8 cellular contexts compared by ENCODE assay signal in genomic region chr15:25849431-25849921, GRCh38. TPM values are rescaled to one million over a fixed set of nuclear protein-coding genes. Genes with fewer than 3 reads are reported as not detected.
DNase-seq lines count a peak whose midpoint lies in the region; ATAC-seq and TF ChIP-seq lines count a peak whose summit lies in the region.

No MANE protein-coding gene starts in this region.

- H4K20me1 ChIP-seq in OCI-LY7 (ENCODE audit: insufficient read depth, low read length) (no peaks in the 10 kb centered on the region), neural cell (ENCODE audit: insufficient read depth) (no peaks in the 10 kb centered on the region)

- no peaks in the 10 kb centered on the region for H3F3A ChIP-seq in neural cell (ENCODE audit: insufficient read depth, low read length, poor library complexity, severe bottlenecking)

- no peaks in the 10 kb centered on the region for H3K36me3 ChIP-seq in CD4-positive, alpha-beta memory T cell (ENCODE audit: insufficient read depth, low read length)
- H3K36me3 ChIP-seq in OCI-LY7 (ENCODE audit: insufficient read depth, low read length) (no peaks in the 10 kb centered on the region), neural cell (ENCODE audit: insufficient read depth, low read length) (no peaks in the 10 kb centered on the region)

- peaks cover 71 to 93% (median 83%) of the 10 kb centered on the region in 4 donors for H3K4me1 Mint-ChIP-seq in CD4-positive, alpha-beta memory T cell

- peaks cover 5 to 8% of the 10 kb centered on the region in 2 donors for H3K36me3 Mint-ChIP-seq in CD4-positive, alpha-beta memory T cell

- H3K4me3 Mint-ChIP-seq in CD4-positive, alpha-beta memory T cell, result peak overlapping the region; percentile 91 to 98 (median 96)

- H2AFZ ChIP-seq in OCI-LY7 (ENCODE audit: low read length) (peak overlapping the region; percentile 88; the same call in 1 of the 2 replicates), neural cell (ENCODE audit: low read depth, low read length) (no peak overlapping the region)

- H3K9me3 Mint-ChIP-seq in CD4-positive, alpha-beta memory T cell, result peaks cover 0 to 2% (median 0%) of the 10 kb centered on the region in 8 donors

- peak in 2 of 5 donors; percentile 17 to 60 for DNase-seq in CD4-positive, alpha-beta memory T cell
- DNase-seq in OCI-LY7 (ENCODE audit: low spot score), result no peak
- no peak for DNase-seq in epithelial cell of proximal tubule (ENCODE audit: low read depth)
- DNase-seq in ureter (ENCODE audit: low spot score), result no peak

- peak overlapping the region; percentile 96 to 99 (median 98) for H3K27ac Mint-ChIP-seq in CD4-positive, alpha-beta memory T cell

- BruUV-seq in OCI-LY7 (replicated peaks; lab: Mats Ljungman, UMichigan), result no TSS peak

- no peaks in the 10 kb centered on the region for H3K9me2 ChIP-seq in OCI-LY7 (ENCODE audit: insufficient read depth, low read length)
- no peaks in the 10 kb centered on the region for H3K9me2 ChIP-seq in neural cell (ENCODE audit: insufficient read depth, low read length)

- H3K9ac ChIP-seq in neural cell (ENCODE audit: low read length), result no peak overlapping the region

- no peaks in the 10 kb centered on the region for H3K27me3 ChIP-seq in CD4-positive, alpha-beta memory T cell (ENCODE audit: insufficient read depth, low read length)
- no peaks in the 10 kb centered on the region for H3K27me3 ChIP-seq in neural cell (ENCODE audit: insufficient read depth, low read depth, low read length)

- H3K4me3 ChIP-seq in CD4-positive, alpha-beta memory T cell (ENCODE audit: low read length in 2 of 2), result peak overlapping the region in 1 of 2 donors; percentile 69
- H3K4me3 ChIP-seq in OCI-LY7 (ENCODE audit: low read depth, low read length, poor library complexity, severe bottlenecking) (no peak overlapping the region), epithelial cell of proximal tubule (ENCODE audit: low read depth, low read length) (peak overlapping the region; percentile 61), neural cell (ENCODE audit: low read length) (no peak overlapping the region)

- TF ChIP-seq EP300 in neural cell (conservative IDR thresholded peaks at IDR 0.05; ENCODE audit: poor library complexity, severe bottlenecking), result no peak

- no peaks in the 10 kb centered on the region for H3K27me3 Mint-ChIP-seq in CD4-positive, alpha-beta memory T cell

- ATAC-seq in HG02884 (IDR thresholded peaks at IDR 0.05; ENCODE audit: unreplicated experiment) (no peak), HG03175 (IDR thresholded peaks at IDR 0.05; ENCODE audit: unreplicated experiment) (no peak), HG03571 (IDR thresholded peaks at IDR 0.05; ENCODE audit: unreplicated experiment) (no peak)

- H3K27ac ChIP-seq in CD4-positive, alpha-beta memory T cell (ENCODE audit: low read depth, low read length), result peak overlapping the region; percentile 82
- H3K27ac ChIP-seq in OCI-LY7 (ENCODE audit: low read depth, low read length, poor library complexity, severe bottlenecking), result no peak overlapping the region
- H3K27ac ChIP-seq in neural cell (ENCODE audit: low read length), result no peak overlapping the region

- H3K79me2 ChIP-seq in OCI-LY7 (ENCODE audit: insufficient read depth, low read depth, low read length), result no peaks in the 10 kb centered on the region
- H3K79me2 ChIP-seq in neural cell (replicated peaks; ENCODE audit: insufficient read depth, low read length), result no peaks in the 10 kb centered on the region

- H3K4me2 ChIP-seq in OCI-LY7 (ENCODE audit: low read length) (peak overlapping the region; percentile 57; the same call in 1 of the 2 replicates), neural cell (ENCODE audit: low read length) (no peak overlapping the region)

- no peak for TF ChIP-seq RAD21 in neural cell (conservative IDR thresholded peaks at IDR 0.05)

- TF ChIP-seq CTCF in OCI-LY7 (conservative IDR thresholded peaks at IDR 0.05; ENCODE audit: low read length) (no peak), epithelial cell of proximal tubule (conservative IDR thresholded peaks at IDR 0.05; ENCODE audit: low read depth, low read length) (no peak), neural cell (IDR thresholded peaks at IDR 0.05; ENCODE audit: poor library complexity, severe bottlenecking) (no peak)

- POLR2A ChIA-PET in CD4-positive, alpha-beta memory T cell (lab: Charles Lee; ENCODE audit: partially characterized antibody), result interaction anchor here (6.7 kb wide), 1 partner anchor 12 kb away, joined by 180 read pairs; the partner anchor contains the start of gene ATP10A
- POLR2A ChIA-PET in OCI-LY7 (lab: Charles Lee), result no interaction called here

- CTCF ChIA-PET in CD4-positive, alpha-beta memory T cell (lab: Charles Lee; ENCODE audit: partially characterized antibody), result interaction anchor here (4.1 kb wide), 1 partner anchor 11 kb away, joined by 41 read pairs; the partner anchor contains the start of gene ATP10A
- CTCF ChIA-PET in OCI-LY7 (lab: Charles Lee; ENCODE audit: unreplicated experiment), result no interaction called here

- peaks cover 91% of the 10 kb centered on the region for H3K4me1 ChIP-seq in CD4-positive, alpha-beta memory T cell (ENCODE audit: insufficient read depth, low read length)
- peaks cover 90% of the 10 kb centered on the region for H3K4me1 ChIP-seq in OCI-LY7 (ENCODE audit: insufficient read depth, low read length, poor library complexity, severe bottlenecking)

- no peaks in the 10 kb centered on the region for H3K9me3 ChIP-seq in CD4-positive, alpha-beta memory T cell (ENCODE audit: control insufficient read depth in 1 of 2, low read length in 2 of 2)
- no peaks in the 10 kb centered on the region for H3K9me3 ChIP-seq in OCI-LY7 (ENCODE audit: low read length)
- H3K9me3 ChIP-seq in neural cell (ENCODE audit: low read length), result no peaks in the 10 kb centered on the region

- intact Hi-C loops in CD4-positive, alpha-beta memory T cell (cut with micrococcal nuclease), result loop anchor here (1.0 kb wide), 1 partner anchor 8 kb away; no protein-coding TSS in a partner anchor
- intact Hi-C loops in OCI-LY7 (cut with micrococcal nuclease; ENCODE audit: unreplicated experiment), result no loop called here

TF ChIP-seq in neural cell, 6 proteins besides CTCF, POLR2A, EP300 and RAD21:
- TF ChIP-seq SMC3 (conservative IDR thresholded peaks at IDR 0.05; ENCODE audit: poor library complexity), result no peak
- TF ChIP-seq, protein P1, sequence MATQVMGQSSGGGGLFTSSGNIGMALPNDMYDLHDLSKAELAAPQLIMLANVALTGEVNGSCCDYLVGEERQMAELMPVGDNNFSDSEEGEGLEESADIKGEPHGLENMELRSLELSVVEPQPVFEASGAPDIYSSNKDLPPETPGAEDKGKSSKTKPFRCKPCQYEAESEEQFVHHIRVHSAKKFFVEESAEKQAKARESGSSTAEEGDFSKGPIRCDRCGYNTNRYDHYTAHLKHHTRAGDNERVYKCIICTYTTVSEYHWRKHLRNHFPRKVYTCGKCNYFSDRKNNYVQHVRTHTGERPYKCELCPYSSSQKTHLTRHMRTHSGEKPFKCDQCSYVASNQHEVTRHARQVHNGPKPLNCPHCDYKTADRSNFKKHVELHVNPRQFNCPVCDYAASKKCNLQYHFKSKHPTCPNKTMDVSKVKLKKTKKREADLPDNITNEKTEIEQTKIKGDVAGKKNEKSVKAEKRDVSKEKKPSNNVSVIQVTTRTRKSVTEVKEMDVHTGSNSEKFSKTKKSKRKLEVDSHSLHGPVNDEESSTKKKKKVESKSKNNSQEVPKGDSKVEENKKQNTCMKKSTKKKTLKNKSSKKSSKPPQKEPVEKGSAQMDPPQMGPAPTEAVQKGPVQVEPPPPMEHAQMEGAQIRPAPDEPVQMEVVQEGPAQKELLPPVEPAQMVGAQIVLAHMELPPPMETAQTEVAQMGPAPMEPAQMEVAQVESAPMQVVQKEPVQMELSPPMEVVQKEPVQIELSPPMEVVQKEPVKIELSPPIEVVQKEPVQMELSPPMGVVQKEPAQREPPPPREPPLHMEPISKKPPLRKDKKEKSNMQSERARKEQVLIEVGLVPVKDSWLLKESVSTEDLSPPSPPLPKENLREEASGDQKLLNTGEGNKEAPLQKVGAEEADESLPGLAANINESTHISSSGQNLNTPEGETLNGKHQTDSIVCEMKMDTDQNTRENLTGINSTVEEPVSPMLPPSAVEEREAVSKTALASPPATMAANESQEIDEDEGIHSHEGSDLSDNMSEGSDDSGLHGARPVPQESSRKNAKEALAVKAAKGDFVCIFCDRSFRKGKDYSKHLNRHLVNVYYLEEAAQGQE (IDR thresholded peaks at IDR 0.05; ENCODE audit: borderline replicate concordance), result peak; percentile 28

RNA-seq across cellular contexts. Expression of gene ATP10A, which starts 13.7 kb away (rescaled TPM):
- 10 to 100 TPM; 48.2 to 51.1 TPM for total RNA-seq in CD4-positive, alpha-beta memory T cell
- polyA plus RNA-seq in CD4-positive, alpha-beta memory T cell, result 10 to 100 TPM in 1 of 2 donors, 1 to 10 TPM in 1; 2.7 to 11.2 TPM
- total RNA-seq in OCI-LY7 (2014; rRNA removed; shearing (Covaris generic)), result 0.08 TPM in 1 of 2 replicates, not detected in the other
- 0.06 TPM in 1 of 2 replicates, not detected in the other for total RNA-seq in OCI-LY7 (2022)
- total RNA-seq in epithelial cell of proximal tubule, result 13.0 and 13.2 TPM in 2 replicates
- not detected in 2 replicates for polyA plus RNA-seq in neural cell
- polyA minus RNA-seq in neural cell, result 0.23 and 0.24 TPM in 2 replicates
- total RNA-seq in ureter, result 10.6 TPM

Comparison
In these comparisons a context has a peak if more than half of its experiments do, and no peak if none do; other contexts are left out.
1. RNA of gene ATP10A, which starts 13.7 kb away (total RNA-seq): 48.2 to 51.1 TPM in CD4-positive, alpha-beta memory T cell, 13.0 to 13.2 TPM in epithelial cell of proximal tubule and 10.6 TPM in ureter (single experiment); 0.06 to 0.08 TPM in OCI-LY7; every median in the first group is over 10 times any median in the second.